Comparison of ENCODE assay signal across 14 cellular contexts in genomic region chr3:189038773-189039720, GRCh38.
DNase-seq lines count a peak whose midpoint lies in the region; ATAC-seq lines count a peak whose summit lies in the region.
"Had no signal": no experiment of that assay in that cellular context is flagged by ENCODE, and none has a peak within 500 bp of the region (broad histone marks: within the 10 kb centered on the region; RNA-seq: fewer than 3 reads in every experiment).

No MANE protein-coding gene starts in this region.

- H3K36me3 Mint-ChIP-seq in activated CD4-positive, alpha-beta T cell treated with anti-CD3 and anti-CD28 coated beads, Interleukin-2, amount 10 ng/mL, durations not matched to agents 7 days and 5 days (ENCODE audit: low read depth), result peaks cover 2% of the 10 kb centered on the region
- H3K36me3 Mint-ChIP-seq in activated naive CD8-positive, alpha-beta T cell treated with anti-CD3 and anti-CD28 coated beads, Interleukin-2, amount 10 ng/mL, durations not matched to agents 7 days and 5 days, result no peaks in the 10 kb centered on the region

- H3K27me3 Mint-ChIP-seq in activated CD4-positive, alpha-beta T cell treated with anti-CD3 and anti-CD28 coated beads, Interleukin-2, amount 10 ng/mL, durations not matched to agents 7 days and 5 days, result no peaks in the 10 kb centered on the region
- no peaks in the 10 kb centered on the region for H3K27me3 Mint-ChIP-seq in activated naive CD8-positive, alpha-beta T cell treated with anti-CD3 and anti-CD28 coated beads, Interleukin-2, amount 10 ng/mL, durations not matched to agents 7 days and 5 days
- H3K27me3 Mint-ChIP-seq: T-helper 17 cell had no signal

- no peak for DNase-seq in activated CD4-positive, alpha-beta T cell treated with anti-CD3 and anti-CD28 coated beads, Interleukin-2, amount 10 ng/mL, durations not matched to agents 7 days and 5 days
- no peak for DNase-seq in activated CD4-positive, alpha-beta T cell treated with anti-CD3 and anti-CD28 coated beads for 4 hours
- DNase-seq in Jurkat, Clone E6-1 (ENCODE audit: low read depth, low spot score), result peak; percentile 33
- DNase-seq in OCI-M1 (lab: John Stamatoyannopoulos, UW), result peak; percentile 13
- DNase-seq in activated naive CD8-positive, alpha-beta T cell treated with anti-CD3 and anti-CD28 coated beads, Interleukin-2, amount 10 ng/mL, durations not matched to agents 7 days and 5 days, result no peak
- DNase-seq in T-helper 9 cell, result no peak
- DNase-seq: caudate nucleus, esophagus squamous epithelium, mesendoderm, NCI-H1092 treated with DMSO at 0.1 percent for 48 hours, substantia nigra, T-helper 17 cell had no signal

- H3K4me3 ChIP-seq in Jurkat, Clone E6-1 (ENCODE audit: low read length), result no peak overlapping the region
- H3K4me3 ChIP-seq: esophagus squamous epithelium had no signal

- H3K4me1 Mint-ChIP-seq in activated CD4-positive, alpha-beta T cell treated with anti-CD3 and anti-CD28 coated beads, Interleukin-2, amount 10 ng/mL, durations not matched to agents 7 days and 5 days, result peaks cover 40% of the 10 kb centered on the region
- peaks cover 31% of the 10 kb centered on the region for H3K4me1 Mint-ChIP-seq in activated naive CD8-positive, alpha-beta T cell treated with anti-CD3 and anti-CD28 coated beads, Interleukin-2, amount 10 ng/mL, durations not matched to agents 7 days and 5 days

- POLR2A ChIA-PET in activated CD4-positive, alpha-beta T cell treated with anti-CD3 and anti-CD28 coated beads, Interleukin-2, amount 10 ng/mL, durations not matched to agents 7 days and 5 days (lab: Charles Lee), result interaction anchor here (0.6 kb wide), 1 partner anchor 188 kb away, joined by 10 read pairs; no protein-coding TSS in a partner anchor
- POLR2A ChIA-PET in activated naive CD8-positive, alpha-beta T cell treated with anti-CD3 and anti-CD28 coated beads, Interleukin-2, amount 10 ng/mL, durations not matched to agents 7 days and 5 days (lab: Charles Lee), result interaction anchor here (0.6 to 0.8 kb wide), 2 partner anchors 47 to 1299 kb away, joined by 3 to 4 read pairs; no protein-coding TSS in a partner anchor

- CTCF ChIA-PET in activated CD4-positive, alpha-beta T cell treated with anti-CD3 and anti-CD28 coated beads, Interleukin-2, amount 10 ng/mL, durations not matched to agents 7 days and 5 days (lab: Charles Lee), result interaction anchor here (1.0 to 4.2 kb wide), 5 partner anchors 9 to 1300 kb away, joined by 3 to 47 read pairs (median 3); no protein-coding TSS in a partner anchor

- H3K9me3 Mint-ChIP-seq in activated CD4-positive, alpha-beta T cell treated with anti-CD3 and anti-CD28 coated beads, Interleukin-2, amount 10 ng/mL, durations not matched to agents 7 days and 5 days, result peaks cover 8% of the 10 kb centered on the region
- H3K9me3 Mint-ChIP-seq in activated naive CD8-positive, alpha-beta T cell treated with anti-CD3 and anti-CD28 coated beads, Interleukin-2, amount 10 ng/mL, durations not matched to agents 7 days and 5 days, result peaks cover 4% of the 10 kb centered on the region

- ATAC-seq in activated naive CD8-positive, alpha-beta T cell treated with anti-CD3 and anti-CD28 coated beads, Interleukin-2, amount 10 ng/mL, durations not matched to agents 7 days and 5 days (ENCODE audit: low read depth), result peak; percentile 67
- ATAC-seq in GM19023 (IDR thresholded peaks at IDR 0.05; ENCODE audit: unreplicated experiment) (no peak), GM19455 (IDR thresholded peaks at IDR 0.05; ENCODE audit: unreplicated experiment) (no peak)
- ATAC-seq: T-helper 17 cell had no signal

- peak overlapping the region; percentile 78 for H3K27ac Mint-ChIP-seq in activated CD4-positive, alpha-beta T cell treated with anti-CD3 and anti-CD28 coated beads, Interleukin-2, amount 10 ng/mL, durations not matched to agents 7 days and 5 days
- H3K27ac Mint-ChIP-seq in activated naive CD8-positive, alpha-beta T cell treated with anti-CD3 and anti-CD28 coated beads, Interleukin-2, amount 10 ng/mL, durations not matched to agents 7 days and 5 days, result peak overlapping the region; percentile 71
- H3K27ac Mint-ChIP-seq: T-helper 17 cell had no signal

- H3K4me3 Mint-ChIP-seq in activated CD4-positive, alpha-beta T cell treated with anti-CD3 and anti-CD28 coated beads, Interleukin-2, amount 10 ng/mL, durations not matched to agents 7 days and 5 days, result no peak overlapping the region
- peak overlapping the region; percentile 22 for H3K4me3 Mint-ChIP-seq in activated naive CD8-positive, alpha-beta T cell treated with anti-CD3 and anti-CD28 coated beads, Interleukin-2, amount 10 ng/mL, durations not matched to agents 7 days and 5 days
- H3K4me3 Mint-ChIP-seq: T-helper 17 cell had no signal

Comparison
In these comparisons a context has a peak if more than half of its experiments do, and no peak if none do; other contexts are left out.
1. DNase-seq: peak in Jurkat, Clone E6-1 (single experiment) and OCI-M1 (single experiment); none in activated CD4-positive, alpha-beta T cell treated with anti-CD3 and anti-CD28 coated beads, Interleukin-2, amount 10 ng/mL, durations not matched to agents 7 days and 5 days (single experiment), activated CD4-positive, alpha-beta T cell treated with anti-CD3 and anti-CD28 coated beads for 4 hours (0 of 2), activated naive CD8-positive, alpha-beta T cell treated with anti-CD3 and anti-CD28 coated beads, Interleukin-2, amount 10 ng/mL, durations not matched to agents 7 days and 5 days (single experiment) and T-helper 9 cell (single experiment).